ENCODE assay signal across 21 cellular contexts in the genomic region with DNA sequence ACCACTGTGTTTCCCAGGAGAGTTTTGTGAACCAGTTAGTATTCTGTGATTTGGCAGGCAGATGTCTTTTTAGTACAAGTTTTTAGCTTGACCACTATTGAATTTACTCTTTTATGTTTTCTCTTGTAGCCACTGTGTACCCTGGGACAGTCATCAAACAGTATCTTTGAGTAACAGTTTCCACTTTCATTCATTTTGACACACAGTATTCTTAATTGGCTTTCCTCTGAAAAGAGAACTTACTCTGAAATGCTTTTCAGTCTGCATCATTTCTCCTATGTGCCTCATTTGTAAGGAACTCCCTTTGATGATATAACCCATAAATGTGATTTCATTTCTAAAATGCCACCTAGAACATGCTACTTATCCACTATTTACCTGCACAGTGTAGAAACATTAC.
"Had no signal": no experiment of that assay in that cellular context is flagged by ENCODE, and none has a peak within 500 bp of the region (broad histone marks: within the 10 kb centered on the region; RNA-seq: fewer than 3 reads in every experiment).

No MANE protein-coding gene starts in this region.

- DNase-seq: activated CD4-positive, alpha-beta memory T cell treated with anti-CD3 and anti-CD28 coated beads, Interleukin-2, amount 10 ng/mL, durations not matched to agents 7 days and 5 days; activated CD4-positive, alpha-beta T cell treated with anti-CD3 and anti-CD28 coated beads for 36 hours; activated CD4-positive, alpha-beta T cell treated with anti-CD3 and anti-CD28 coated beads, Interleukin-2, amount 50 U/mL, for 1 hour; activated gamma-delta T cell treated with Interleukin-2 at 50 U/mL for 16 hours; activated naive CD4-positive, alpha-beta T cell treated with anti-CD3 and anti-CD28 coated beads, Interleukin-2, amount 10 ng/mL, durations not matched to agents 7 days and 5 days; activated naive CD8-positive, alpha-beta T cell treated with anti-CD3 and anti-CD28 coated beads for 36 hours; activated T-cell treated with anti-CD3 and anti-CD28 coated beads for 4 hours; activated T-cell treated with anti-CD3 and anti-CD28 coated beads, Interleukin-2, amount 50 U/mL, for 72 hours; MM.1S; NCI-H1105 treated with DMSO at 0.1 percent for 48 hours; NCI-H1436 treated with DMSO at 0.1 percent for 48 hours; NCI-H187; NCI-H2081; NCI-H446; NCI-H524; SIG-M5; T-helper 1 cell; WERI-Rb-1 had no signal

- H3K27ac Mint-ChIP-seq: activated CD4-positive, alpha-beta memory T cell treated with anti-CD3 and anti-CD28 coated beads, Interleukin-2, amount 10 ng/mL, durations not matched to agents 7 days and 5 days; activated CD4-positive, alpha-beta T cell treated with anti-CD3 and anti-CD28 coated beads for 36 hours; activated naive CD4-positive, alpha-beta T cell treated with anti-CD3 and anti-CD28 coated beads, Interleukin-2, amount 10 ng/mL, durations not matched to agents 7 days and 5 days; activated naive CD8-positive, alpha-beta T cell treated with anti-CD3 and anti-CD28 coated beads for 36 hours; activated T-cell treated with anti-CD3 and anti-CD28 coated beads, Interleukin-2, amount 50 U/mL, for 72 hours; activated T-helper 2 cell treated with anti-CD3 and anti-CD28 coated beads, Interferon-gamma antibody, Interleukin-2, Interleukin-4, amounts not matched to agents 10 μg/mL and 5 μg/mL and 100 μg/mL, durations not matched to agents 14 hours and 24 hours and 36 hours; brain had no signal

- ATAC-seq: activated CD4-positive, alpha-beta T cell treated with anti-CD3 and anti-CD28 coated beads for 36 hours; activated T-cell treated with anti-CD3 and anti-CD28 coated beads, Interleukin-2, amount 50 U/mL, for 72 hours had no signal

- H3K36me3 ChIP-seq: WERI-Rb-1 had no signal

- H3K36me3 Mint-ChIP-seq: activated naive CD4-positive, alpha-beta T cell treated with anti-CD3 and anti-CD28 coated beads, Interleukin-2, amount 10 ng/mL, durations not matched to agents 7 days and 5 days; activated naive CD8-positive, alpha-beta T cell treated with anti-CD3 and anti-CD28 coated beads for 36 hours; brain had no signal

- H3K4me1 Mint-ChIP-seq: activated CD4-positive, alpha-beta memory T cell treated with anti-CD3 and anti-CD28 coated beads, Interleukin-2, amount 10 ng/mL, durations not matched to agents 7 days and 5 days; activated CD4-positive, alpha-beta T cell treated with anti-CD3 and anti-CD28 coated beads for 36 hours; activated naive CD4-positive, alpha-beta T cell treated with anti-CD3 and anti-CD28 coated beads, Interleukin-2, amount 10 ng/mL, durations not matched to agents 7 days and 5 days; activated naive CD8-positive, alpha-beta T cell treated with anti-CD3 and anti-CD28 coated beads for 36 hours; central memory CD8-positive, alpha-beta T cell had no signal

- H3K27ac ChIP-seq: WERI-Rb-1 had no signal

- H3K27me3 Mint-ChIP-seq: activated CD4-positive, alpha-beta memory T cell treated with anti-CD3 and anti-CD28 coated beads, Interleukin-2, amount 10 ng/mL, durations not matched to agents 7 days and 5 days; activated CD4-positive, alpha-beta T cell treated with anti-CD3 and anti-CD28 coated beads for 36 hours; activated naive CD4-positive, alpha-beta T cell treated with anti-CD3 and anti-CD28 coated beads, Interleukin-2, amount 10 ng/mL, durations not matched to agents 7 days and 5 days; activated naive CD8-positive, alpha-beta T cell treated with anti-CD3 and anti-CD28 coated beads for 36 hours; central memory CD8-positive, alpha-beta T cell had no signal

- H3K4me3 Mint-ChIP-seq: activated CD4-positive, alpha-beta memory T cell treated with anti-CD3 and anti-CD28 coated beads, Interleukin-2, amount 10 ng/mL, durations not matched to agents 7 days and 5 days; activated CD4-positive, alpha-beta T cell treated with anti-CD3 and anti-CD28 coated beads for 36 hours; activated naive CD4-positive, alpha-beta T cell treated with anti-CD3 and anti-CD28 coated beads, Interleukin-2, amount 10 ng/mL, durations not matched to agents 7 days and 5 days; activated naive CD8-positive, alpha-beta T cell treated with anti-CD3 and anti-CD28 coated beads for 36 hours; activated T-cell treated with anti-CD3 and anti-CD28 coated beads, Interleukin-2, amount 50 U/mL, for 72 hours; brain; central memory CD8-positive, alpha-beta T cell had no signal

- H3K9me3 Mint-ChIP-seq: activated naive CD8-positive, alpha-beta T cell treated with anti-CD3 and anti-CD28 coated beads for 36 hours; activated T-helper 2 cell treated with anti-CD3 and anti-CD28 coated beads, Interferon-gamma antibody, Interleukin-2, Interleukin-4, amounts not matched to agents 10 μg/mL and 5 μg/mL and 100 μg/mL, durations not matched to agents 14 hours and 24 hours and 36 hours had no signal
